In the genomic region with DNA sequence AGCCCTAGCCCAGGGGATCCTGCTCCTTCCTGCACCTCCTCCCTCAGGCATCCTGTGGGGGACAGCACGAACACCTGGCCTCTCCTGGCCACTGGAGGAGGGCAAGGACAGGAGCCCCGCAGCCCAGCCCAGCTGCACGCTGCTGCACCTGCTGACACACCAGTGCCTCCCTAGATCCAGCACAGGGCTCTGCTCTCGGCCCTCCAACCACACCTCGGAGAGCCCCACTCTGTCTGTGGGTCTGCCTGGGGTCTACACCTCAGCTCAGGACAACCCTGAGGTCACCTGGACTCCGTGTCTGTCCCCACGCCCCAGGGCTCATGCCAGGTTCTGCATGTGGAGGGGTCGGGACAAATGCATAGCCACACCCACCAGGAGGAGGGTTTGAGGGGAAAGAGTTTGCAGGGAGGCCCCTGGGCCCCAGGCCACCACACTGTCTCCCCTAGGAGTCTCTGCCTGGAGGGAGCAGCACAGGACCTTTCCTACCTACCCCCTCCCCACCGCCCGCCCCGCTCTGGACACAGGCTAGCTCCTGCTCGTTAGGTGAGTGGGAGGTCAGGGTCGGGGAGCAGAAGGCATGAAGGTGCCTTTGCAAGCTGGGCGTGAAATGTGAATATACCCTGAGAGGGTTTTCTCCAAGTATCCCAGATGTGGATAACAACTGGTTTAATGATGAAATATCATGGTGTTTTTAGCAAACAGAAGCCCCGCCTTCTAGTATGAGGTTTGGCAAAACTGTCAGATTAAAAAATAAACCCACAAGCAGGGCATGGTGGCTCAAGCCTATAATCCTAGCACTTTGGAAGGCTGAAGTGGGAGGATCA, we compare ENCODE assay signal across 12 cellular contexts. TPM values are rescaled to one million over a fixed set of nuclear protein-coding genes. Genes with fewer than 3 reads are reported as not detected.
A peak's percentile ranks its signal among the peaks of the same experiment; 100 is the strongest.
DNase-seq lines count a peak whose midpoint lies in the region; ATAC-seq and TF ChIP-seq lines count a peak whose summit lies in the region.
"Had no signal": no experiment of that assay in that cellular context is flagged by ENCODE, and none has a peak within 500 bp of the region (broad histone marks: within the 10 kb centered on the region; RNA-seq: fewer than 3 reads in every experiment).

No MANE protein-coding gene starts in this region.

- H3K27ac Mint-ChIP-seq in activated CD4-positive, alpha-beta T cell treated with anti-CD3 and anti-CD28 coated beads, Interleukin-2, amount 10 ng/mL, durations not matched to agents 24 days and 14 days, result peak overlapping the region; percentile 63
- H3K27ac Mint-ChIP-seq in activated CD4-positive, alpha-beta T cell treated with anti-CD3 and anti-CD28 coated beads, Interleukin-2, amount 10 ng/mL, durations not matched to agents 7 days and 5 days, result no peak overlapping the region
- H3K27ac Mint-ChIP-seq in T-helper 2 cell treated with Interferon-gamma antibody and Interleukin-4, amounts not matched to agents 5 μg/mL and 100 μg/mL, for 36 hours, result no peak overlapping the region

- H3K27me3 Mint-ChIP-seq in activated CD4-positive, alpha-beta T cell treated with anti-CD3 and anti-CD28 coated beads, Interleukin-2, amount 10 ng/mL, durations not matched to agents 24 days and 14 days, result peaks cover 5% of the 10 kb centered on the region
- H3K27me3 Mint-ChIP-seq in activated CD4-positive, alpha-beta T cell treated with anti-CD3 and anti-CD28 coated beads, Interleukin-2, amount 10 ng/mL, durations not matched to agents 7 days and 5 days, result no peaks in the 10 kb centered on the region
- peaks cover 5% of the 10 kb centered on the region for H3K27me3 Mint-ChIP-seq in T-helper 2 cell treated with Interferon-gamma antibody and Interleukin-4, amounts not matched to agents 5 μg/mL and 100 μg/mL, for 36 hours (ENCODE audit: low read depth)

- H3K27ac ChIP-seq in smooth muscle cell (ENCODE audit: low read depth), result no peak overlapping the region
- H3K27ac ChIP-seq: ascending aorta had no signal

- 77% methylated on average over 15 of the region's 15 CpGs for WGBS in smooth muscle cell (ENCODE audit: low lambda C conversion rate)

- peaks cover 2% of the 10 kb centered on the region for H3K36me3 Mint-ChIP-seq in activated CD4-positive, alpha-beta T cell treated with anti-CD3 and anti-CD28 coated beads, Interleukin-2, amount 10 ng/mL, durations not matched to agents 24 days and 14 days (ENCODE audit: low read depth)
- no peaks in the 10 kb centered on the region for H3K36me3 Mint-ChIP-seq in activated CD4-positive, alpha-beta T cell treated with anti-CD3 and anti-CD28 coated beads, Interleukin-2, amount 10 ng/mL, durations not matched to agents 7 days and 5 days (ENCODE audit: low read depth)
- no peaks in the 10 kb centered on the region for H3K36me3 Mint-ChIP-seq in T-helper 2 cell treated with Interferon-gamma antibody and Interleukin-4, amounts not matched to agents 5 μg/mL and 100 μg/mL, for 36 hours (ENCODE audit: low read depth)

- DNase-seq in activated CD4-positive, alpha-beta T cell treated with anti-CD3 and anti-CD28 coated beads, Interleukin-2, amount 10 ng/mL, durations not matched to agents 24 days and 14 days, result no peak
- DNase-seq in activated CD4-positive, alpha-beta T cell treated with anti-CD3 and anti-CD28 coated beads, Interleukin-2, amount 10 ng/mL, durations not matched to agents 7 days and 5 days, result no peak
- peak; percentile 89 for DNase-seq in NCI-H146 (lab: John Stamatoyannopoulos, UW)
- peak; percentile 73 for DNase-seq in epidermal melanocyte (ENCODE audit: insufficient read length, low spot score)
- DNase-seq in sciatic nerve (ENCODE audit: low spot score), result peak; percentile 56
- DNase-seq in inferior parietal cortex (ENCODE audit: extremely low spot score), result no peak
- no peak for DNase-seq in smooth muscle cell (lab: John Stamatoyannopoulos, UW; ENCODE audit: unreplicated experiment)
- no peak for DNase-seq in T-helper 2 cell treated with Interferon-gamma antibody and Interleukin-4, amounts not matched to agents 5 μg/mL and 100 μg/mL, for 36 hours (ENCODE audit: low spot score)
- DNase-seq: BE2C, NCI-H2171, T1000 had no signal

- H3K27me3 ChIP-seq in smooth muscle cell (ENCODE audit: low read depth), result no peaks in the 10 kb centered on the region
- H3K27me3 ChIP-seq: ascending aorta, BE2C had no signal

- H4K20me1 ChIP-seq in smooth muscle cell (ENCODE audit: low read depth), result no peaks in the 10 kb centered on the region

- H3K9me3 Mint-ChIP-seq in activated CD4-positive, alpha-beta T cell treated with anti-CD3 and anti-CD28 coated beads, Interleukin-2, amount 10 ng/mL, durations not matched to agents 24 days and 14 days, result peaks cover 9% of the 10 kb centered on the region
- H3K9me3 Mint-ChIP-seq in activated CD4-positive, alpha-beta T cell treated with anti-CD3 and anti-CD28 coated beads, Interleukin-2, amount 10 ng/mL, durations not matched to agents 7 days and 5 days, result peaks cover 7% of the 10 kb centered on the region
- H3K9me3 Mint-ChIP-seq in T-helper 2 cell treated with Interferon-gamma antibody and Interleukin-4, amounts not matched to agents 5 μg/mL and 100 μg/mL, for 36 hours, result peaks cover 9% of the 10 kb centered on the region

- H3K36me3 ChIP-seq in smooth muscle cell (ENCODE audit: low read depth), result no peaks in the 10 kb centered on the region
- H3K36me3 ChIP-seq: ascending aorta, BE2C had no signal

- H3K4me3 ChIP-seq in smooth muscle cell, result no peak overlapping the region
- H3K4me3 ChIP-seq: ascending aorta had no signal

- H3K9me3 ChIP-seq in smooth muscle cell (replicated peaks; ENCODE audit: low read depth), result no peaks in the 10 kb centered on the region
- H3K9me3 ChIP-seq: ascending aorta, BE2C had no signal

- H3F3A ChIP-seq in smooth muscle cell (ENCODE audit: low read depth), result peaks cover 8% of the 10 kb centered on the region

- no peak overlapping the region for H3K4me3 Mint-ChIP-seq in activated CD4-positive, alpha-beta T cell treated with anti-CD3 and anti-CD28 coated beads, Interleukin-2, amount 10 ng/mL, durations not matched to agents 24 days and 14 days
- no peak overlapping the region for H3K4me3 Mint-ChIP-seq in activated CD4-positive, alpha-beta T cell treated with anti-CD3 and anti-CD28 coated beads, Interleukin-2, amount 10 ng/mL, durations not matched to agents 7 days and 5 days
- H3K4me3 Mint-ChIP-seq in T-helper 2 cell treated with Interferon-gamma antibody and Interleukin-4, amounts not matched to agents 5 μg/mL and 100 μg/mL, for 36 hours, result no peak overlapping the region

- H2AFZ ChIP-seq in smooth muscle cell (ENCODE audit: low read depth), result no peak overlapping the region

- H3K4me2 ChIP-seq in smooth muscle cell, result no peak overlapping the region

- ATAC-seq in sciatic nerve, result peak; percentile 1

- H3K9ac ChIP-seq in smooth muscle cell (ENCODE audit: low read depth), result no peak overlapping the region

- TF ChIP-seq CTCF in smooth muscle cell (IDR thresholded peaks at IDR 0.05; ENCODE audit: borderline replicate concordance, insufficient read depth, poor library complexity, severe bottlenecking), result no peak

- intact Hi-C loops in activated CD4-positive, alpha-beta T cell treated with anti-CD3 and anti-CD28 coated beads, Interleukin-2, amount 10 ng/mL, durations not matched to agents 24 days and 14 days (cut with micrococcal nuclease), result loop anchor here (2.0 to 10.0 kb wide), 2 partner anchors 57 to 145 kb away; a partner anchor contains a TSS
- intact Hi-C loops in sciatic nerve (cut with DNase I), result loop anchor here (2.0 to 10.0 kb wide), 2 partner anchors 63 to 255 kb away; no protein-coding TSS in a partner anchor

- no peaks in the 10 kb centered on the region for H3K4me1 ChIP-seq in smooth muscle cell (ENCODE audit: low read depth)
- H3K4me1 ChIP-seq: BE2C had no signal

- no peaks in the 10 kb centered on the region for H3K79me2 ChIP-seq in smooth muscle cell (ENCODE audit: low read depth)

- CTCF ChIA-PET in activated CD4-positive, alpha-beta T cell treated with anti-CD3 and anti-CD28 coated beads, Interleukin-2, amount 10 ng/mL, durations not matched to agents 7 days and 5 days (lab: Charles Lee), result interaction anchor here (1.0 to 1.2 kb wide), 2 partner anchors 53 to 57 kb away, joined by 3 read pairs; no protein-coding TSS in a partner anchor

- POLR2A ChIA-PET in activated CD4-positive, alpha-beta T cell treated with anti-CD3 and anti-CD28 coated beads, Interleukin-2, amount 10 ng/mL, durations not matched to agents 7 days and 5 days (lab: Charles Lee), result no interaction called here

- H3K4me1 Mint-ChIP-seq in activated CD4-positive, alpha-beta T cell treated with anti-CD3 and anti-CD28 coated beads, Interleukin-2, amount 10 ng/mL, durations not matched to agents 24 days and 14 days, result peaks cover 3% of the 10 kb centered on the region
- peaks cover 4% of the 10 kb centered on the region for H3K4me1 Mint-ChIP-seq in activated CD4-positive, alpha-beta T cell treated with anti-CD3 and anti-CD28 coated beads, Interleukin-2, amount 10 ng/mL, durations not matched to agents 7 days and 5 days
- H3K4me1 Mint-ChIP-seq in T-helper 2 cell treated with Interferon-gamma antibody and Interleukin-4, amounts not matched to agents 5 μg/mL and 100 μg/mL, for 36 hours (ENCODE audit: low read depth), result peaks cover 3% of the 10 kb centered on the region

RNA-seq across cellular contexts. Expression of a gene that starts 7.2 kb away (rescaled TPM):
- total RNA-seq in activated CD4-positive, alpha-beta T cell treated with anti-CD3 and anti-CD28 coated beads, Interleukin-2, amount 10 ng/mL, durations not matched to agents 24 days and 14 days, result 4.9 and 5.0 TPM in 2 replicates
- total RNA-seq in activated CD4-positive, alpha-beta T cell treated with anti-CD3 and anti-CD28 coated beads, Interleukin-2, amount 10 ng/mL, durations not matched to agents 7 days and 5 days, result 1 to 10 TPM; 8.1 to 9.3 TPM
- total RNA-seq in sciatic nerve (13.3 TPM), smooth muscle cell (6.9 and 13.2 TPM in 2 replicates)
- 8.3 and 9.3 TPM in 2 replicates for polyA plus RNA-seq in smooth muscle cell

RNA-seq across cellular contexts. Expression of a gene that starts 57.9 kb away (rescaled TPM):
- 2.3 and 3.3 TPM in 2 replicates for total RNA-seq in activated CD4-positive, alpha-beta T cell treated with anti-CD3 and anti-CD28 coated beads, Interleukin-2, amount 10 ng/mL, durations not matched to agents 24 days and 14 days
- total RNA-seq in activated CD4-positive, alpha-beta T cell treated with anti-CD3 and anti-CD28 coated beads, Interleukin-2, amount 10 ng/mL, durations not matched to agents 7 days and 5 days, result 1 to 10 TPM; 4.4 to 6.1 TPM
- total RNA-seq in sciatic nerve, result 12.4 TPM
- total RNA-seq in smooth muscle cell, result 6.3 and 7.6 TPM in 2 replicates
- polyA plus RNA-seq in smooth muscle cell, result 11.5 and 12.8 TPM in 2 replicates

Comparison
In these comparisons a context has a peak if more than half of its experiments do, and no peak if none do; other contexts are left out.
1. DNase-seq: peak in NCI-H146 (single experiment), epidermal melanocyte (single experiment) and sciatic nerve (single experiment); none in activated CD4-positive, alpha-beta T cell treated with anti-CD3 and anti-CD28 coated beads, Interleukin-2, amount 10 ng/mL, durations not matched to agents 24 days and 14 days (single experiment), activated CD4-positive, alpha-beta T cell treated with anti-CD3 and anti-CD28 coated beads, Interleukin-2, amount 10 ng/mL, durations not matched to agents 7 days and 5 days (single experiment), inferior parietal cortex (single experiment), smooth muscle cell (single experiment) and T-helper 2 cell treated with Interferon-gamma antibody and Interleukin-4, amounts not matched to agents 5 μg/mL and 100 μg/mL, for 36 hours (single experiment).